11 cellular contexts compared by ENCODE assay signal in genomic region chr6:157428418-157429202, GRCh38. TPM values are rescaled to one million over a fixed set of nuclear protein-coding genes. Genes with fewer than 3 reads are reported as not detected.
A peak's percentile ranks its signal among the peaks of the same experiment; 100 is the strongest.
DNase-seq lines count a peak whose midpoint lies in the region; ATAC-seq, FAIRE-seq and TF ChIP-seq lines count a peak whose summit lies in the region.
"Had no signal": no experiment of that assay in that cellular context is flagged by ENCODE, and none has a peak within 500 bp of the region (broad histone marks: within the 10 kb centered on the region; RNA-seq: fewer than 3 reads in every experiment).

No MANE protein-coding gene starts in this region.

- H3K9me3 ChIP-seq in PC-3 (ENCODE audit: low read length): no peaks in the 10 kb centered on the region

- no peaks in the 10 kb centered on the region for H3F3A ChIP-seq in PC-3 (ENCODE audit: low read length, unreplicated experiment)

- H4K20me1 ChIP-seq in PC-3 (ENCODE audit: low read length): no peaks in the 10 kb centered on the region

- DNase-seq in PC-3: peak; percentile 95
- DNase-seq in activated T-cell treated with anti-CD3 and anti-CD28 coated beads, Interleukin-2, amount 50 U/mL, for 48 hours: peak; percentile 87 to 88
- peak; percentile 34 for DNase-seq in stimulated activated CD8-positive, alpha-beta memory T cell treated with anti-CD3 and anti-CD28 coated beads, Interleukin-12 subunit alpha, Interleukin-12 subunit beta, amount 100 ng/mL, for 24 hours (ENCODE audit: extremely low read depth)
- DNase-seq in GM10248 (ENCODE audit: extremely low spot score): no peak
- DNase-seq in RPMI8226: no peak
- no peak for DNase-seq in D721Med (ENCODE audit: insufficient read length, low spot score)
- DNase-seq: retina, SHP77 treated with DMSO at 0.1 percent for 48 hours had no signal

- CTCF ChIA-PET in PC-3 (lab: Charles Lee): interaction anchor here (0.6 to 0.9 kb wide), 2 partner anchors 114 to 167 kb away, joined by 4 to 8 read pairs; no protein-coding TSS in a partner anchor
- CTCF ChIA-PET in GM10248 (lab: Yijun Ruan, JAX): no interaction called here

- peak overlapping the region; percentile 24; the same call in 1 of the 2 replicates for H3K9ac ChIP-seq in PC-3 (ENCODE audit: low read length)
- H3K9ac ChIP-seq: KMS-11 had no signal

- FAIRE-seq in islet of Langerhans (lab: Jason Lieb, UNC) (peak; percentile 90), D721Med (lab: Jason Lieb, UNC) (no peak)

- no peaks in the 10 kb centered on the region for H3K79me2 ChIP-seq in PC-3 (ENCODE audit: low read length)

- ATAC-seq in PC-3: peak; percentile 93
- ATAC-seq in HG03108 (IDR thresholded peaks at IDR 0.05; ENCODE audit: unreplicated experiment): no peak

- peak overlapping the region; percentile 57; the same call in 1 of the 2 replicates for H3K4me3 ChIP-seq in PC-3 (ENCODE audit: low read length)

- TF ChIP-seq CTCF in PC-3 (conservative IDR thresholded peaks at IDR 0.05; ENCODE audit: low read depth, low read length) (no peak), GM10248 (IDR thresholded peaks at IDR 0.05; ENCODE audit: control extremely low read depth, extremely low read depth, low read depth, missing control alignments) (no peak), D721Med (IDR thresholded peaks at IDR 0.05; ENCODE audit: insufficient read depth, missing control alignments) (no peak)

- intact Hi-C loops in PC-3 (cut with micrococcal nuclease): loop anchor here (1.0 to 5.0 kb wide), 5 partner anchors 46 to 184 kb away; partner anchors contain the start of genes TMEM242 and ZDHHC14

- no peaks in the 10 kb centered on the region for H3K36me3 ChIP-seq in PC-3 (ENCODE audit: low read depth, low read length)

- H3K4me1 ChIP-seq in PC-3 (ENCODE audit: insufficient read depth, low read length): peaks cover 42% of the 10 kb centered on the region

- H3K9me2 ChIP-seq in PC-3 (replicated peaks; ENCODE audit: low read length): no peaks in the 10 kb centered on the region

- H3K4me2 ChIP-seq in PC-3 (ENCODE audit: low read length): peak overlapping the region; percentile 83
- H3K4me2 ChIP-seq: KMS-11 had no signal

- POLR2A ChIA-PET in PC-3 (lab: Charles Lee; ENCODE audit: unreplicated experiment) (interaction anchor here (0.6 kb wide), 2 partner anchors 22 to 131 kb away, joined by 3 to 4 read pairs; no protein-coding TSS in a partner anchor), GM10248 (lab: Yijun Ruan, JAX) (no interaction called here)

- peak overlapping the region; percentile 37; the same call in 1 of the 2 replicates for H2AFZ ChIP-seq in PC-3 (ENCODE audit: low read length)

- no TSS peak for BruUV-seq in PC-3 (replicated peaks; lab: Mats Ljungman, UMichigan)

- H3K27ac ChIP-seq in PC-3 (ENCODE audit: low read length): peak overlapping the region; percentile 74
- H3K27ac ChIP-seq: KMS-11 had no signal

- no peaks in the 10 kb centered on the region for H3K27me3 ChIP-seq in PC-3 (ENCODE audit: low read length)

RNA-seq across cellular contexts. Expression of gene ZDHHC14, which starts 47.6 kb away (rescaled TPM):
- total RNA-seq in PC-3 (2014; rRNA removed): 4.9 and 10.6 TPM in 2 replicates

Comparison
In these comparisons a context has a peak if more than half of its experiments do, and no peak if none do; other contexts are left out.
1. DNase-seq: peak in PC-3 (single experiment), activated T-cell treated with anti-CD3 and anti-CD28 coated beads, Interleukin-2, amount 50 U/mL, for 48 hours (2 of 2) and stimulated activated CD8-positive, alpha-beta memory T cell treated with anti-CD3 and anti-CD28 coated beads, Interleukin-12 subunit alpha, Interleukin-12 subunit beta, amount 100 ng/mL, for 24 hours (single experiment); none in GM10248 (single experiment), RPMI8226 (single experiment) and D721Med (single experiment).